In the genomic region with DNA sequence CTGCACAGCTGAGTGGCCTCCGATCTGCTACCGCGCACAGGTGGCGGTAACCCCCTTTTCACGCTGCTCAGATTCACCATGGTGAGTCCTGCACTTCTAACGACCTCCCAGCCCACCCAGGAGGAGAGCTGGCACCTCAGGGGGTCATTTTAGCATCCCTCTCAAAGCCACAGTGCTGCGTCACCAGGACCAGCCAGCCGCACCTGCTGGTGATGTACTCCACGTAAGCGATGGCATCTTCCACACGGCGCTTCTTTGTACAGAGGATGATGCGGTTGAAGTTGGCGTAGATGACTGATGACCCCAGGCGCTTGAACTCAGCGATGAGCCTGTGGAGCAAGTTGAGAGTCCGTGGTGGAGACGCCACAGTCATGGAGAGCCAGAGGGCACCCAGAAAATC, we compare ENCODE assay signal across 1 cellular context.
A peak's percentile ranks its signal among the peaks of the same experiment; 100 is the strongest.
TF ChIP-seq lines count a peak whose summit lies in the region.

No MANE protein-coding gene starts in this region.

TF ChIP-seq in K562, 482 proteins besides CTCF, POLR2A, EP300 and RAD21:
- TF ChIP-seq POLR2G (IDR thresholded peaks at IDR 0.05; ENCODE audit: low read depth, low read length) (0 out of 2 replicates have a peak, but pooled peaks have one; percentile 14), WHSC1 (IDR thresholded peaks at IDR 0.05; ENCODE audit: low read length) (no peak)
